In the genomic region with DNA sequence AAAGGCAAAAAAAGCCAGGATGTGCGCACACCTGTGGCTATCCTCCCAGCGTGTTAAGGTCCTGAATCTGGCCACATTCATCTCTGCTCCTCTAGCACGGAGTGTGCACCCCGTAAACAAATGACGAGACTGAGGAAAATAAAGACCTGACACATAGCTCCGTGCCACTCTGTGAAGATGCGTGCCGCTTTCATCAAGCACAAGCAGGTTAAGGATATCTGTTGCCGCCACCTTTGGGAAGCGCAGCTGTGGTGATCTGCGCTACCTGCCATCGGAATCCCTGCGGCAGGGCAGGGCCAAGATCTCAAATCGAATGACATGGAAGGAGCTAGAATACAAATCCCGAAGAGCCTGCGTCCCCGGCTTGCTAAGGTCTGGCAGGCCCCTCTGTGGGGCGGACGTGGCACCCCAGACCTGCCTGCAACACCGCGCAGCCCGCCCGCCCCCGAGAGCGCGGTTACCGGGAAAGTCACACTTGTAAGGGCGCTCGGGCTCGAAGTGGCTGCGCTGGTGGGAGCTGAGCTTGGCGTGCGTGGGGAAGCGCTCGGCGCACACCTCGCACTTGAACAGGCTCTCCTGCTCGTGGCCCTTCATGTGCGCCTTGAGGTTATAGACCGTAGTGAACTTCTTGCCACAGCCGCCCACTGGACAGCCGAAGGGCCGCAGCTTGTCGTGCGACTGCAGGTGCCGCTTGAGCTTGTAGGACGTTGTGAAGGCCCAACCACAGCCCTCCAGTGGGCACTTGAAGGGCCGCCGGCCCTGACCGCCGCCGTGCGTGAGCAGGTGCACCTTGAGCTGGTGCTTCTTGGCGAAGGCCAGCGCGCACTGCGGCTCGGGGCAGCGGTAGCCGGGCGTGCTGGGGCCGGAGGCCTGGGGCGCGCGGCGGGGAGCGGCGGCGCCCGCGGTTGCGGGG, we compare ENCODE assay signal across 8 cellular contexts. TPM values are rescaled to one million over a fixed set of nuclear protein-coding genes. Genes with fewer than 3 reads are reported as not detected.
DNase-seq lines count a peak whose midpoint lies in the region; ATAC-seq and TF ChIP-seq lines count a peak whose summit lies in the region.

No MANE protein-coding gene starts in this region.

- H3K79me2 ChIP-seq in smooth muscle cell (ENCODE audit: low read depth), result peaks cover 50% of the 10 kb centered on the region

- no peaks in the 10 kb centered on the region for H3K9me3 Mint-ChIP-seq in CD8-positive, alpha-beta T cell

- peaks cover 38% of the 10 kb centered on the region for H3K36me3 Mint-ChIP-seq in CD8-positive, alpha-beta T cell

- peaks cover 54% of the 10 kb centered on the region for H4K20me1 ChIP-seq in smooth muscle cell (ENCODE audit: low read depth)

- H3K27me3 Mint-ChIP-seq in CD8-positive, alpha-beta T cell (ENCODE audit: low read depth), result no peaks in the 10 kb centered on the region

- H3K27ac Mint-ChIP-seq in CD8-positive, alpha-beta T cell, result peak overlapping the region; percentile 89

- CTCF ChIA-PET in CD8-positive, alpha-beta T cell (lab: Charles Lee), result interaction anchor here (1.0 kb wide), 1 partner anchor 8 kb away, joined by 3 read pairs; no protein-coding TSS in a partner anchor

- ATAC-seq in CD8-positive, alpha-beta T cell, result no peak
- ATAC-seq in GM19023 (IDR thresholded peaks at IDR 0.05; ENCODE audit: unreplicated experiment) (peak; percentile 17), HG03108 (IDR thresholded peaks at IDR 0.05; ENCODE audit: unreplicated experiment) (peak; percentile 14)

- H2AFZ ChIP-seq in smooth muscle cell (ENCODE audit: low read depth), result no peak overlapping the region

- peak overlapping the region; percentile 88 for H3K4me3 Mint-ChIP-seq in CD8-positive, alpha-beta T cell

- H3F3A ChIP-seq in smooth muscle cell (ENCODE audit: low read depth), result no peaks in the 10 kb centered on the region

- peak overlapping the region; percentile 72 for H3K4me3 ChIP-seq in CD8-positive, alpha-beta T cell (ENCODE audit: low read depth, low read length)
- H3K4me3 ChIP-seq in iPS-18a (ENCODE audit: low read length) (peak overlapping the region; percentile 62), smooth muscle cell (peak overlapping the region; percentile 67)

- no peaks in the 10 kb centered on the region for H3K9me3 ChIP-seq in CD8-positive, alpha-beta T cell (ENCODE audit: low read length)
- H3K9me3 ChIP-seq in iPS-18a (ENCODE audit: control insufficient read depth, low read depth, low read length), result no peaks in the 10 kb centered on the region
- no peaks in the 10 kb centered on the region for H3K9me3 ChIP-seq in smooth muscle cell (replicated peaks; ENCODE audit: low read depth)

- intact Hi-C loops in CD8-positive, alpha-beta T cell (cut with DNase I, micrococcal nuclease), result loop anchor here (1.0 to 10.0 kb wide), 17 partner anchors 118 to 1742 kb away; partner anchors contain the start of genes ABTB1 (in 2 of the 2), CHCHD6 (in 1 of the 2), EEFSEC (in 1 of the 2) and KLF15 (in 1 of the 2)

- H3K4me2 ChIP-seq in smooth muscle cell, result peak overlapping the region; percentile 98

- H3K4me1 Mint-ChIP-seq in CD8-positive, alpha-beta T cell (ENCODE audit: low read depth), result peaks cover 50% of the 10 kb centered on the region

- peak overlapping the region; percentile 36 for H3K9ac ChIP-seq in iPS-18a (ENCODE audit: low read length)
- H3K9ac ChIP-seq in smooth muscle cell (ENCODE audit: low read depth), result peak overlapping the region; percentile 43

- POLR2A ChIA-PET in CD8-positive, alpha-beta T cell (lab: Charles Lee), result interaction anchor here (1.0 to 1.3 kb wide), 2 partner anchors 117 to 1679 kb away, joined by 3 to 5 read pairs; partner anchors contain the start of gene KLF15

- peaks cover 11% of the 10 kb centered on the region for H3K36me3 ChIP-seq in CD8-positive, alpha-beta T cell (ENCODE audit: insufficient read depth, low read length)
- H3K36me3 ChIP-seq in iPS-18a (ENCODE audit: control insufficient read depth, low read depth, low read length) (peaks cover 19% of the 10 kb centered on the region), smooth muscle cell (ENCODE audit: low read depth) (peaks cover 5% of the 10 kb centered on the region)

- peak in 5 of 7 experiments; percentile 11 to 58 (median 34) for DNase-seq in CD8-positive, alpha-beta T cell
- peak; percentile 55 for DNase-seq in RPMI7951 (ENCODE audit: low read depth)
- DNase-seq in smooth muscle cell (lab: John Stamatoyannopoulos, UW; ENCODE audit: unreplicated experiment), result no peak
- no peak for DNase-seq in NCI-H1694 treated with DMSO at 0.1 percent for 48 hours (lab: John Stamatoyannopoulos, UW)

- no peaks in the 10 kb centered on the region for H3K27me3 ChIP-seq in CD8-positive, alpha-beta T cell (ENCODE audit: insufficient read depth, low read length)
- no peaks in the 10 kb centered on the region for H3K27me3 ChIP-seq in iPS-18a (ENCODE audit: control insufficient read depth, insufficient read depth, low read length)
- no peaks in the 10 kb centered on the region for H3K27me3 ChIP-seq in smooth muscle cell (ENCODE audit: low read depth)

- H3K4me1 ChIP-seq in CD8-positive, alpha-beta T cell (ENCODE audit: insufficient read depth, low read length), result peaks cover 37% of the 10 kb centered on the region
- H3K4me1 ChIP-seq in iPS-18a (ENCODE audit: control insufficient read depth, low read depth, low read length), result peaks cover 20% of the 10 kb centered on the region
- peaks cover 33% of the 10 kb centered on the region for H3K4me1 ChIP-seq in smooth muscle cell (ENCODE audit: low read depth)

- 7% methylated on average over 57 of the region's 72 CpGs for WGBS in smooth muscle cell (ENCODE audit: low lambda C conversion rate)

- peak overlapping the region; percentile 72 for H3K27ac ChIP-seq in CD8-positive, alpha-beta T cell (ENCODE audit: low read depth, low read length)
- peak overlapping the region; percentile 40 for H3K27ac ChIP-seq in angular gyrus (ENCODE audit: low read depth, low read length)
- no peak overlapping the region for H3K27ac ChIP-seq in iPS-18a (ENCODE audit: low read length)
- H3K27ac ChIP-seq in smooth muscle cell (ENCODE audit: low read depth), result peak overlapping the region; percentile 12

- no peak for TF ChIP-seq CTCF in CD8-positive, alpha-beta T cell (IDR thresholded peaks at IDR 0.05)
- TF ChIP-seq CTCF in smooth muscle cell (IDR thresholded peaks at IDR 0.05; ENCODE audit: borderline replicate concordance, insufficient read depth, poor library complexity, severe bottlenecking), result no peak

RNA-seq across cellular contexts. Expression of gene ZXDC, which starts 0.9 kb away (rescaled TPM):
- 10 to 100 TPM; 60.7 to 62.8 TPM for total RNA-seq in CD8-positive, alpha-beta T cell
- 10.7 and 12.4 TPM in 2 replicates for total RNA-seq in RPMI7951 (2014; rRNA removed; shearing (Covaris generic))
- 18.8 and 20.4 TPM in 2 replicates for total RNA-seq in smooth muscle cell
- polyA plus RNA-seq in smooth muscle cell, result 9.2 and 16.2 TPM in 2 replicates

RNA-seq across cellular contexts. Expression of gene UROC1, which starts 42.8 kb away (rescaled TPM):
- not detected for total RNA-seq in CD8-positive, alpha-beta T cell
- not detected in 2 replicates for total RNA-seq in RPMI7951 (2014; rRNA removed; shearing (Covaris generic))
- not detected in 2 replicates for total RNA-seq in smooth muscle cell
- not detected in 2 replicates for polyA plus RNA-seq in smooth muscle cell

RNA-seq across cellular contexts. Expression of gene CHST13, which starts 49.2 kb away (rescaled TPM):
- total RNA-seq in CD8-positive, alpha-beta T cell, result not detected
- not detected in 2 replicates for total RNA-seq in RPMI7951 (2014; rRNA removed; shearing (Covaris generic))
- not detected in 2 replicates for total RNA-seq in smooth muscle cell
- polyA plus RNA-seq in smooth muscle cell, result not detected in 2 replicates

Comparison
In these comparisons a context has a peak if more than half of its experiments do, and no peak if none do; other contexts are left out.
1. DNase-seq: peak in CD8-positive, alpha-beta T cell (5 of 7) and RPMI7951 (single experiment); none in smooth muscle cell (single experiment) and NCI-H1694 treated with DMSO at 0.1 percent for 48 hours (single experiment).
2. Peak in every context shown above with its lines, with median percentiles within 50 percentile points of each other: H3K4me3 ChIP-seq.